25 cellular contexts compared by ENCODE assay signal in genomic region chr1:41015894-41016470, GRCh38. TPM values are rescaled to one million over a fixed set of nuclear protein-coding genes. Genes with fewer than 3 reads are reported as not detected.
DNase-seq lines count a peak whose midpoint lies in the region; ATAC-seq, FAIRE-seq and TF ChIP-seq lines count a peak whose summit lies in the region.
"Had no signal": no experiment of that assay in that cellular context is flagged by ENCODE, and none has a peak within 500 bp of the region (broad histone marks: within the 10 kb centered on the region; RNA-seq: fewer than 3 reads in every experiment).

No MANE protein-coding gene starts in this region.

- no peak for ATAC-seq in memory B cell (ENCODE audit: low read depth)
- no peak for ATAC-seq in left lobe of liver
- ATAC-seq in activated CD4-positive, CD25-positive, alpha-beta regulatory T cell treated with anti-CD3 and anti-CD28 coated beads, Interleukin-2, amount 50 U/mL, for 24 hours = no peak
- no peak for ATAC-seq in GM18511 (IDR thresholded peaks at IDR 0.05; ENCODE audit: unreplicated experiment)

- no peaks in the 10 kb centered on the region for H4K20me1 ChIP-seq in BLaER1

- H3K9me3 Mint-ChIP-seq in memory B cell = no peaks in the 10 kb centered on the region
- H3K9me3 Mint-ChIP-seq: CD4-positive, alpha-beta T cell; dendritic cell treated with granulocyte-macrophage colony-stimulating factor and Interleukin-4, amounts not matched to agents 40 ng/mL and 50 ng/mL, for 4 days; HFFc6; stimulated activated naive CD8-positive, alpha-beta T cell treated with anti-CD3 and anti-CD28 coated beads, Interleukin-15, Interleukin-2, amounts not matched to agents 100 ng/mL and 50 ng/mL, for 24 hours had no signal

- H3K4me1 ChIP-seq in BLaER1 = peaks cover 100% of the 10 kb centered on the region
- H3K4me1 ChIP-seq: vagina had no signal

- H3K27ac Mint-ChIP-seq in memory B cell = peak overlapping the region; percentile 45

- H3K36me3 Mint-ChIP-seq in memory B cell = peaks cover 13% of the 10 kb centered on the region

- no peaks in the 10 kb centered on the region for H3K27me3 ChIP-seq in BLaER1
- H3K27me3 ChIP-seq: thyroid gland, vagina had no signal

- H3K36me3 ChIP-seq in BLaER1 (peaks cover 72% of the 10 kb centered on the region), SK-N-MC (ENCODE audit: insufficient read depth, low read length) (peaks cover 58% of the 10 kb centered on the region)

- no peak for TF ChIP-seq POLR2A in GM12891 (IDR thresholded peaks at IDR 0.05; ENCODE audit: low read depth, low read length)

- peaks cover 12% of the 10 kb centered on the region for H3K4me1 Mint-ChIP-seq in memory B cell

- H3K27me3 Mint-ChIP-seq in memory B cell = no peaks in the 10 kb centered on the region
- H3K27me3 Mint-ChIP-seq: CD4-positive, alpha-beta T cell; dendritic cell treated with granulocyte-macrophage colony-stimulating factor and Interleukin-4, amounts not matched to agents 40 ng/mL and 50 ng/mL, for 4 days; stimulated activated naive CD8-positive, alpha-beta T cell treated with anti-CD3 and anti-CD28 coated beads, Interleukin-15, Interleukin-2, amounts not matched to agents 100 ng/mL and 50 ng/mL, for 24 hours had no signal

- DNase-seq in GM12891 (ENCODE audit: insufficient read length, low spot score) (no peak), SK-N-MC (ENCODE audit: low read depth, low spot score) (no peak), memory B cell (ENCODE audit: low spot score in 2 of 2) (no peak), left lobe of liver (ENCODE audit: low spot score) (no peak), DMS153 (lab: John Stamatoyannopoulos, UW) (no peak)
- DNase-seq: activated CD8-positive, alpha-beta memory T cell treated with anti-CD3 and anti-CD28 coated beads, Interleukin-2, amount 50 U/mL, for 48 hours; caudate nucleus; CD4-positive, alpha-beta T cell; GM23248; HFFc6; NCI-H1048; NCI-H1694; NCI-H446 treated with DMSO at 0.1 percent for 48 hours; nucleus accumbens; stimulated activated CD4-positive, alpha-beta T cell treated with anti-CD3 and anti-CD28 coated beads, Interleukin-15, amount 100 ng/mL, for 24 hours; thyroid gland had no signal

- no peak for FAIRE-seq in GM12891 (lab: Jason Lieb, UNC)
- FAIRE-seq: frontal cortex, G401.6 had no signal

- H3K4me3 Mint-ChIP-seq in memory B cell = no peak overlapping the region
- H3K4me3 Mint-ChIP-seq: CD4-positive, alpha-beta T cell; dendritic cell treated with granulocyte-macrophage colony-stimulating factor and Interleukin-4, amounts not matched to agents 40 ng/mL and 50 ng/mL, for 4 days; HFFc6; stimulated activated naive CD8-positive, alpha-beta T cell treated with anti-CD3 and anti-CD28 coated beads, Interleukin-15, Interleukin-2, amounts not matched to agents 100 ng/mL and 50 ng/mL, for 24 hours had no signal

- H3K4me3 ChIP-seq in BLaER1 (0 out of 2 replicates have a peak overlapping the region, but pooled peaks have one; percentile 15), SK-N-MC (no peak overlapping the region)
- H3K4me3 ChIP-seq: GM23248, thyroid gland, vagina had no signal

- H3K9ac ChIP-seq in BLaER1 (peak overlapping the region; percentile 85), SK-N-MC (ENCODE audit: insufficient read length) (no peak overlapping the region)
- H3K9ac ChIP-seq: GM23248 had no signal

- peak overlapping the region; percentile 99 for H3K27ac ChIP-seq in BLaER1
- 0 out of 2 replicates have a peak overlapping the region, but pooled peaks have one; percentile 8 for H3K27ac ChIP-seq in SK-N-MC
- H3K27ac ChIP-seq: GM23248, HL-60, thyroid gland, vagina had no signal

- H3K4me2 ChIP-seq in BLaER1 = peak overlapping the region; percentile 79

- no peaks in the 10 kb centered on the region for H3K9me3 ChIP-seq in BLaER1
- no peaks in the 10 kb centered on the region for H3K9me3 ChIP-seq in SK-N-MC (ENCODE audit: low read depth, low read length)
- H3K9me3 ChIP-seq: thyroid gland, vagina had no signal

TF ChIP-seq in GM12891, 5 proteins besides CTCF, POLR2A, EP300 and RAD21:
- 0 out of 2 replicates have a peak, but pooled peaks have one; percentile 4 for TF ChIP-seq POLR2AphosphoS5 (IDR thresholded peaks at IDR 0.05; ENCODE audit: low read depth, low read length)
- TF ChIP-seq POU2F2 (IDR thresholded peaks at IDR 0.05; ENCODE audit: low read depth, low read length) = no peak
- TF ChIP-seq TAF1 (IDR thresholded peaks at IDR 0.05; ENCODE audit: low read depth, low read length) = no peak
- TF ChIP-seq PAX5 (IDR thresholded peaks at IDR 0.05; ENCODE audit: insufficient read depth, low read length, severe bottlenecking) = no peak
- no peak for TF ChIP-seq SPI1 (IDR thresholded peaks at IDR 0.05; ENCODE audit: low read depth, low read length)

RNA-seq across cellular contexts. Expression of gene SLFNL1, which starts 5.5 kb away (rescaled TPM):
- polyA plus RNA-seq in GM12891 (2012; ENCODE audit: low read depth, missing spikeins) = 0.23 TPM
- total RNA-seq in left lobe of liver = not detected

RNA-seq across cellular contexts. Expression of gene CTPS1, which starts 36.5 kb away (rescaled TPM):
- polyA plus RNA-seq in GM12891 (2012; ENCODE audit: low read depth, missing spikeins) = 33.7 TPM
- 35.6 TPM for total RNA-seq in left lobe of liver
